Comparison of ENCODE assay signal across 1 cellular context in the genomic region with DNA sequence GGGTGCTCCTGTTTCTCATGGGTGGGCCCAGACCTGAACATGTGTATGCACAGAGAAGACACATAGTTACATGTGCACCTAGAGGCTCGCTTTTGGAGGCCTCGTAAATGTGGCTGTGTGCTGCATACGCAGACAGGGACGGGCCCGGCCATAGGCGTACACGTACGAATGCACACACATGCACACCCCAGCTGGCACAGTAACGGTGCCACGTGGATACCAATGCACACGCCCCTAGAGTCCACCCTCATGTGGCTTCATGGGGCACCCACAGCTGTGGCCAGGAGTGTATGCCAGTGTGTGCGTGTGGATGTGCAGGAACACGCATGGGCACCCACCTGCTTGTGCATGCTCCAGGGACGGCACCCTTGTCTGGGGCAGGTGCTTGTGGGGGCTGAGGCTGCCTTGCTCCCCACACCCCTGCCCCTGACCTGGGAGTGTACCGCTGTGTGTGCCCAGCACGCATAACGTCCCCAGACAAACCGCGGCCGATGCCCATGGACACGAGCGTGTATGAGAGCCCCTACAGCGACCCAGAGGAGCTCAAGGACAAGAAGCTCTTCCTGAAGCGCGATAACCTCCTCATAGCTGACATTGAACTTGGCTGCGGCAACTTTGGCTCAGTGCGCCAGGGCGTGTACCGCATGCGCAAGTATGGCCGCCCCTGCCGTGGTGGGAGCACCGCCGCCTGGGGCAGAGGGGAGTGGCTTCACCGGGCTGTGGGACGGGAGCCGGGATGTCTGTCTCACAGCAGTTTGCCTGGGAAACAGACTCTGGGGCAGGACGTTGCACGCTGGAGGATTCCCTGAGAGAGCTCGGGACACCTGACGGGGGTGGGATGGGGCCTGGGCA.
TF ChIP-seq lines count a peak whose summit lies in the region.

No MANE protein-coding gene starts in this region.

TF ChIP-seq in H1, 55 proteins besides CTCF, POLR2A, EP300 and RAD21 (continued from another document):
- TF ChIP-seq CTBP2 (IDR thresholded peaks at IDR 0.05; ENCODE audit: borderline replicate concordance, insufficient read depth, insufficient read length, low read length), result no peak
